Comparison of ENCODE assay signal across 1 cellular context in genomic region chr6:166490671-166491500, GRCh38.
TF ChIP-seq lines count a peak whose summit lies in the region.

No MANE protein-coding gene starts in this region.

TF ChIP-seq in endothelial cell of umbilical vein, 7 proteins besides CTCF, POLR2A, EP300 and RAD21 (continued from another document):
- TF ChIP-seq POLR2AphosphoS5 (IDR thresholded peaks at IDR 0.05; ENCODE audit: insufficient read depth, low read depth, low read length) (peak; percentile 84), MAX (IDR thresholded peaks at IDR 0.05; ENCODE audit: insufficient read depth, insufficient read length) (no peak), GATA2 (IDR thresholded peaks at IDR 0.05; ENCODE audit: insufficient read depth, insufficient read length, low read depth, low read length) (peak; percentile 88)
